In the genomic region with DNA sequence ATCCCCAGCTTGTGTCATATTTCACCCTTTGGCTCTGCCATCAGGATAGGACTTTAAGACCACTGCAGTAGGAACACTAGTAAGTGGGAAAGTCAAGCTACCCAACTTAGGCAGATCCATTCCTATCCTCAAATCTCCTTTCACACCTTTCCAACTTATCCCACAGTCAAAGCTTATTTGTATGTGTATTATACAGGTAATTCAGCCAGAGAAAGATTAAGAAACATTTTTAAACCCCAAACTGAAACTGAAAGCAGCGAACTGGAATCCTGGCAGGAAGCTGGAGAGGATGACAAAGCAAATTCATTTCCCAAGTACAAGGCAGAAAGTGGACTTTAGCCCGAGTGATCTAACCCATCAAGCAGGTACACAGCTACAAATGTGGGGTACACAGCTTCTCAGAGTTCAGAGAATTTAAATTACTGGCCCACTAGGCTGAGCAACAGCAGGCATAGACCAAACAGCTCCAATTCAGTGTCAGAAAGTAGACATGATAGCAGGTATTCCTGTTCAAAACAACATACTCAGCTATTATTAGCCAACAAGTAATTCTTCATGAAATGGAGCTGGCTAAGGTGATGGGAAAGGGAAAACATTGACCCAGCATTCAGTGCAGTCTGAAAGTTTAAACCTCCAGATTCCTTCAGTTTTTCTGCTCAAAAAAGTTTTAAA, we compare ENCODE assay signal across 1 cellular context.
TF ChIP-seq lines count a peak whose summit lies in the region.

No MANE protein-coding gene starts in this region.

TF ChIP-seq in HepG2, 621 proteins besides CTCF, POLR2A, EP300 and RAD21 (continued from another document and continues in another):
- TF ChIP-seq STAT5B (CRISPR knock-in tag; IDR thresholded peaks at IDR 0.05) (no peak), ZMAT3 (CRISPR knock-in tag; conservative IDR thresholded peaks at IDR 0.05) (no peak), MTERF4 (CRISPR knock-in tag; IDR thresholded peaks at IDR 0.05) (no peak), HDAC1 (CRISPR knock-in tag; IDR thresholded peaks at IDR 0.05) (peak; percentile 68), MAZ (IDR thresholded peaks at IDR 0.05; ENCODE audit: borderline replicate concordance, low read depth, low read length) (no peak), MAZ (CRISPR knock-in tag; IDR thresholded peaks at IDR 0.05; ENCODE audit: low read depth) (0 out of 2 replicates have a peak, but pooled peaks have one; percentile 12), PPARG (CRISPR knock-in tag; conservative IDR thresholded peaks at IDR 0.05) (peak; percentile 73; the same call in 1 of the 2 replicates), CENPBD1 (CRISPR knock-in tag; IDR thresholded peaks at IDR 0.05; ENCODE audit: borderline replicate concordance, low read depth) (no peak), ZNF407 (CRISPR knock-in tag; IDR thresholded peaks at IDR 0.05; ENCODE audit: not compliant biosample characterization) (no peak), IRF2 (CRISPR knock-in tag; IDR thresholded peaks at IDR 0.05) (peak; percentile 100), ZNF205 (CRISPR knock-in tag; IDR thresholded peaks at IDR 0.05) (no peak), ZMYM2 (CRISPR knock-in tag; IDR thresholded peaks at IDR 0.05) (peak; percentile 80; the same call in 1 of the 2 replicates), MYNN (CRISPR knock-in tag; IDR thresholded peaks at IDR 0.05; ENCODE audit: low read depth) (no peak), U2AF1 (optimal IDR thresholded peaks at IDR 0.05; ENCODE audit: low read depth, low read length) (no peak), MAFK (conservative IDR thresholded peaks at IDR 0.05 in 1 of 2, IDR thresholded peaks at IDR 0.05 in 1 of 2; ENCODE audit: low read length in 2 of 2) (peak; percentile 72 to 96), FOXK2 (IDR thresholded peaks at IDR 0.05) (no peak), ZKSCAN1 (IDR thresholded peaks at IDR 0.05; ENCODE audit: low read length) (no peak), POGZ (CRISPR knock-in tag; IDR thresholded peaks at IDR 0.05) (peak; percentile 63; the same call in 1 of the 2 replicates), HDAC2 (CRISPR knock-in tag; IDR thresholded peaks at IDR 0.05) (peak; percentile 87), ZNF430 (CRISPR knock-in tag; IDR thresholded peaks at IDR 0.05) (peak; percentile 65; the same call in 1 of the 2 replicates), FOXC1 (CRISPR knock-in tag; IDR thresholded peaks at IDR 0.05; ENCODE audit: borderline replicate concordance) (no peak), MAX (IDR thresholded peaks at IDR 0.05) (no peak; the same call in 1 of the 2 replicates), ELF3 (CRISPR knock-in tag; IDR thresholded peaks at IDR 0.05) (peak; percentile 91), KDM2A (CRISPR knock-in tag; IDR thresholded peaks at IDR 0.05; ENCODE audit: borderline replicate concordance, low read depth) (no peak), SNAI1 (CRISPR knock-in tag; IDR thresholded peaks at IDR 0.05; ENCODE audit: borderline replicate concordance) (no peak), ZNF598 (CRISPR knock-in tag; IDR thresholded peaks at IDR 0.05; ENCODE audit: borderline replicate concordance) (no peak), ZNF451 (CRISPR knock-in tag; IDR thresholded peaks at IDR 0.05) (no peak), SAFB2 (CRISPR knock-in tag; IDR thresholded peaks at IDR 0.05; ENCODE audit: borderline replicate concordance, low read depth) (no peak), ZBTB39 (CRISPR knock-in tag; IDR thresholded peaks at IDR 0.05) (no peak), MEIS1 (CRISPR knock-in tag; IDR thresholded peaks at IDR 0.05; ENCODE audit: borderline replicate concordance) (no peak)
- TF ChIP-seq, protein P1, sequence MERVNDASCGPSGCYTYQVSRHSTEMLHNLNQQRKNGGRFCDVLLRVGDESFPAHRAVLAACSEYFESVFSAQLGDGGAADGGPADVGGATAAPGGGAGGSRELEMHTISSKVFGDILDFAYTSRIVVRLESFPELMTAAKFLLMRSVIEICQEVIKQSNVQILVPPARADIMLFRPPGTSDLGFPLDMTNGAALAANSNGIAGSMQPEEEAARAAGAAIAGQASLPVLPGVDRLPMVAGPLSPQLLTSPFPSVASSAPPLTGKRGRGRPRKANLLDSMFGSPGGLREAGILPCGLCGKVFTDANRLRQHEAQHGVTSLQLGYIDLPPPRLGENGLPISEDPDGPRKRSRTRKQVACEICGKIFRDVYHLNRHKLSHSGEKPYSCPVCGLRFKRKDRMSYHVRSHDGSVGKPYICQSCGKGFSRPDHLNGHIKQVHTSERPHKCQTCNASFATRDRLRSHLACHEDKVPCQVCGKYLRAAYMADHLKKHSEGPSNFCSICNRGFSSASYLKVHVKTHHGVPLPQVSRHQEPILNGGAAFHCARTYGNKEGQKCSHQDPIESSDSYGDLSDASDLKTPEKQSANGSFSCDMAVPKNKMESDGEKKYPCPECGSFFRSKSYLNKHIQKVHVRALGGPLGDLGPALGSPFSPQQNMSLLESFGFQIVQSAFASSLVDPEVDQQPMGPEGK (CRISPR knock-in tag; IDR thresholded peaks at IDR 0.05): peak; percentile 28
- TF ChIP-seq, protein P2, sequence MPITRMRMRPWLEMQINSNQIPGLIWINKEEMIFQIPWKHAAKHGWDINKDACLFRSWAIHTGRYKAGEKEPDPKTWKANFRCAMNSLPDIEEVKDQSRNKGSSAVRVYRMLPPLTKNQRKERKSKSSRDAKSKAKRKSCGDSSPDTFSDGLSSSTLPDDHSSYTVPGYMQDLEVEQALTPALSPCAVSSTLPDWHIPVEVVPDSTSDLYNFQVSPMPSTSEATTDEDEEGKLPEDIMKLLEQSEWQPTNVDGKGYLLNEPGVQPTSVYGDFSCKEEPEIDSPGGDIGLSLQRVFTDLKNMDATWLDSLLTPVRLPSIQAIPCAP (CRISPR knock-in tag; IDR thresholded peaks at IDR 0.05; ENCODE audit: low read depth): peak; percentile 99
- TF ChIP-seq, protein P3, sequence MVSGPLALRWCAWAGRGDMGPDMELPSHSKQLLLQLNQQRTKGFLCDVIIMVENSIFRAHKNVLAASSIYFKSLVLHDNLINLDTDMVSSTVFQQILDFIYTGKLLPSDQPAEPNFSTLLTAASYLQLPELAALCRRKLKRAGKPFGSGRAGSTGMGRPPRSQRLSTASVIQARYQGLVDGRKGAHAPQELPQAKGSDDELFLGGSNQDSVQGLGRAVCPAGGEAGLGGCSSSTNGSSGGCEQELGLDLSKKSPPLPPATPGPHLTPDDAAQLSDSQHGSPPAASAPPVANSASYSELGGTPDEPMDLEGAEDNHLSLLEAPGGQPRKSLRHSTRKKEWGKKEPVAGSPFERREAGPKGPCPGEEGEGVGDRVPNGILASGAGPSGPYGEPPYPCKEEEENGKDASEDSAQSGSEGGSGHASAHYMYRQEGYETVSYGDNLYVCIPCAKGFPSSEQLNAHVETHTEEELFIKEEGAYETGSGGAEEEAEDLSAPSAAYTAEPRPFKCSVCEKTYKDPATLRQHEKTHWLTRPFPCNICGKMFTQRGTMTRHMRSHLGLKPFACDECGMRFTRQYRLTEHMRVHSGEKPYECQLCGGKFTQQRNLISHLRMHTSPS (CRISPR knock-in tag; IDR thresholded peaks at IDR 0.05; ENCODE audit: low read depth): no peak
- TF ChIP-seq, protein P4, sequence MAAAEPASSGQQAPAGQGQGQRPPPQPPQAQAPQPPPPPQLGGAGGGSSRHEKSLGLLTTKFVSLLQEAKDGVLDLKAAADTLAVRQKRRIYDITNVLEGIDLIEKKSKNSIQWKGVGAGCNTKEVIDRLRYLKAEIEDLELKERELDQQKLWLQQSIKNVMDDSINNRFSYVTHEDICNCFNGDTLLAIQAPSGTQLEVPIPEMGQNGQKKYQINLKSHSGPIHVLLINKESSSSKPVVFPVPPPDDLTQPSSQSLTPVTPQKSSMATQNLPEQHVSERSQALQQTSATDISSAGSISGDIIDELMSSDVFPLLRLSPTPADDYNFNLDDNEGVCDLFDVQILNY (CRISPR knock-in tag; conservative IDR thresholded peaks at IDR 0.05): no peak
- TF ChIP-seq, protein P5, sequence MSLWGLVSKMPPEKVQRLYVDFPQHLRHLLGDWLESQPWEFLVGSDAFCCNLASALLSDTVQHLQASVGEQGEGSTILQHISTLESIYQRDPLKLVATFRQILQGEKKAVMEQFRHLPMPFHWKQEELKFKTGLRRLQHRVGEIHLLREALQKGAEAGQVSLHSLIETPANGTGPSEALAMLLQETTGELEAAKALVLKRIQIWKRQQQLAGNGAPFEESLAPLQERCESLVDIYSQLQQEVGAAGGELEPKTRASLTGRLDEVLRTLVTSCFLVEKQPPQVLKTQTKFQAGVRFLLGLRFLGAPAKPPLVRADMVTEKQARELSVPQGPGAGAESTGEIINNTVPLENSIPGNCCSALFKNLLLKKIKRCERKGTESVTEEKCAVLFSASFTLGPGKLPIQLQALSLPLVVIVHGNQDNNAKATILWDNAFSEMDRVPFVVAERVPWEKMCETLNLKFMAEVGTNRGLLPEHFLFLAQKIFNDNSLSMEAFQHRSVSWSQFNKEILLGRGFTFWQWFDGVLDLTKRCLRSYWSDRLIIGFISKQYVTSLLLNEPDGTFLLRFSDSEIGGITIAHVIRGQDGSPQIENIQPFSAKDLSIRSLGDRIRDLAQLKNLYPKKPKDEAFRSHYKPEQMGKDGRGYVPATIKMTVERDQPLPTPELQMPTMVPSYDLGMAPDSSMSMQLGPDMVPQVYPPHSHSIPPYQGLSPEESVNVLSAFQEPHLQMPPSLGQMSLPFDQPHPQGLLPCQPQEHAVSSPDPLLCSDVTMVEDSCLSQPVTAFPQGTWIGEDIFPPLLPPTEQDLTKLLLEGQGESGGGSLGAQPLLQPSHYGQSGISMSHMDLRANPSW (CRISPR knock-in tag; IDR thresholded peaks at IDR 0.05; ENCODE audit: borderline replicate concordance): peak; percentile 76; the same call in 1 of the 2 replicates
